Comparison of ENCODE assay signal across 19 cellular contexts in the genomic region with DNA sequence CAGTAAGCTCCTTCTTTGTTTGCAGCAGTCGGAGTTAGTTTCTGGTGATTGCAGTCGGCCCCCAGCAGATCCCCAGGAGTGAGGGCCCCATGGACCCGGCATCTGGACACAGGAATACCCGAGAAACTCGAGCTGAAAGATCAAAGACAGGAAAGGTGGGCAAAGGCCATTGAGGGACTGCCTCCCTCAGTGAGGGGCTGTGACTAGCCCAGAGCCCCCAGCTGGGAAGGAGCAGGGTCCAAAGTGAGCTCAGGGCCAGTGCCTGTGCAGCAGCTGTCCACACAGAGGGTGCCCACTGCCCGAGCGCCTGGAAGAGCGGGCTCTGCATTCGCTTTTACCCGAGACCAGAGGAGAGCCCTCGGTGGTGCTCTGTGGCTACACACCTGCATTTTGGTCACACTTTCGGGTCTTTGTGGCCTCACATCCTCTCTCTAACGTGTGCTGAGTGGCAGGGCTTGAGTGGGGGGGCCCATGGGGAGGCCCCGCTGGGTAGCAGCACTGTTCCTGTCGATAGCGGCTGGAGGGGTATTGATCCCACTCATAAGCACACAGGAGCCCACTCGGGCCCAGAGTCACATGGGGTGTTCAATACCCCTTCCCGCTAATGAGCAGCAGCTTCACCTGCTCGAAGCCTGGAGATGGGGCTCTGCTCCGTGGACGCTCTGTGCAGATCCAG.
DNase-seq lines count a peak whose midpoint lies in the region; ATAC-seq and TF ChIP-seq lines count a peak whose summit lies in the region.
"Had no signal": no experiment of that assay in that cellular context is flagged by ENCODE, and none has a peak within 500 bp of the region (broad histone marks: within the 10 kb centered on the region; RNA-seq: fewer than 3 reads in every experiment).

No MANE protein-coding gene starts in this region.

- 76 to 82% methylated on average over 21 of the region's 21 CpGs for WGBS in sigmoid colon, 2 donors

- DNase-seq in right atrium auricular region (ENCODE audit: low spot score) = peak; percentile 54
- DNase-seq in left ventricle myocardium inferior = no peak
- DNase-seq in RPMI8226 = peak; percentile 48
- DNase-seq in sigmoid colon = peak; percentile 44
- DNase-seq in activated CD8-positive, alpha-beta T cell treated with anti-CD3 and anti-CD28 coated beads for 36 hours = no peak
- DNase-seq in CD1c-positive myeloid dendritic cell (ENCODE audit: extremely low spot score) = no peak
- DNase-seq in central memory CD4-positive, alpha-beta T cell = no peak
- DNase-seq: EL, GF-D8, KG1, NCI-H1105 treated with DMSO at 0.1 percent for 48 hours, NCI-H2029 treated with DMSO at 0.1 percent for 48 hours, NCI-H345, NCI-H524 treated with DMSO at 0.1 percent for 48 hours, NCI-H82 had no signal

- no peak for TF ChIP-seq POLR2A in sigmoid colon (IDR thresholded peaks at IDR 0.05)

- no peak overlapping the region for H3K4me3 Mint-ChIP-seq in activated CD8-positive, alpha-beta T cell treated with anti-CD3 and anti-CD28 coated beads for 36 hours
- H3K4me3 Mint-ChIP-seq: B cell, CD14-positive monocyte had no signal

- ATAC-seq in activated CD8-positive, alpha-beta T cell treated with anti-CD3 and anti-CD28 coated beads for 36 hours = no peak
- ATAC-seq: A549, Right ventricle myocardium inferior had no signal

- TF ChIP-seq CTCF in right atrium auricular region (IDR thresholded peaks at IDR 0.05) = no peak
- no peak for TF ChIP-seq CTCF in left ventricle myocardium inferior (IDR thresholded peaks at IDR 0.05; ENCODE audit: borderline replicate concordance)
- TF ChIP-seq CTCF in sigmoid colon (IDR thresholded peaks at IDR 0.05) = no peak
- TF ChIP-seq CTCF in activated CD8-positive, alpha-beta T cell treated with anti-CD3 and anti-CD28 coated beads for 36 hours (IDR thresholded peaks at IDR 0.05) = no peak

- H3K4me1 Mint-ChIP-seq in activated CD8-positive, alpha-beta T cell treated with anti-CD3 and anti-CD28 coated beads for 36 hours (ENCODE audit: low read depth) = no peaks in the 10 kb centered on the region
- H3K4me1 Mint-ChIP-seq: B cell, CD14-positive monocyte had no signal

- intact Hi-C loops in left ventricle myocardium inferior (cut with micrococcal nuclease) = no loop called here
- intact Hi-C loops in sigmoid colon (cut with DNase I) = no loop called here
- intact Hi-C loops in activated CD8-positive, alpha-beta T cell treated with anti-CD3 and anti-CD28 coated beads for 36 hours (cut with micrococcal nuclease) = no loop called here

- no peaks in the 10 kb centered on the region for H3K9me3 Mint-ChIP-seq in activated CD8-positive, alpha-beta T cell treated with anti-CD3 and anti-CD28 coated beads for 36 hours

- H3K9me3 ChIP-seq in right atrium auricular region = no peaks in the 10 kb centered on the region
- H3K9me3 ChIP-seq in left ventricle myocardium inferior (replicated peaks) = no peaks in the 10 kb centered on the region
- H3K9me3 ChIP-seq in sigmoid colon = no peaks in the 10 kb centered on the region
- H3K9me3 ChIP-seq: A549 had no signal

- H3K4me1 ChIP-seq in right atrium auricular region (no peaks in the 10 kb centered on the region), left ventricle myocardium inferior (no peaks in the 10 kb centered on the region), sigmoid colon (no peaks in the 10 kb centered on the region)

- no peak overlapping the region for H3K27ac Mint-ChIP-seq in activated CD8-positive, alpha-beta T cell treated with anti-CD3 and anti-CD28 coated beads for 36 hours
- H3K27ac Mint-ChIP-seq: B cell, CD14-positive monocyte had no signal

- no peaks in the 10 kb centered on the region for H3K36me3 Mint-ChIP-seq in activated CD8-positive, alpha-beta T cell treated with anti-CD3 and anti-CD28 coated beads for 36 hours (ENCODE audit: low read depth)
- H3K36me3 Mint-ChIP-seq: CD14-positive monocyte had no signal

- H3K27me3 ChIP-seq in right atrium auricular region = no peaks in the 10 kb centered on the region
- peaks cover 47% of the 10 kb centered on the region for H3K27me3 ChIP-seq in left ventricle myocardium inferior (ENCODE audit: low read depth)
- H3K27me3 ChIP-seq in sigmoid colon = peaks cover 0 to 18% (median 0%) of the 10 kb centered on the region in 3 donors

- CTCF ChIA-PET in activated CD8-positive, alpha-beta T cell treated with anti-CD3 and anti-CD28 coated beads for 36 hours (lab: Charles Lee) = no interaction called here

- no peak overlapping the region for H3K4me3 ChIP-seq in right atrium auricular region
- H3K4me3 ChIP-seq in left ventricle myocardium inferior = no peak overlapping the region
- no peak overlapping the region for H3K4me3 ChIP-seq in sigmoid colon
- H3K4me3 ChIP-seq: A549 had no signal

- H3K27ac ChIP-seq in right atrium auricular region (no peak overlapping the region), left ventricle myocardium inferior (replicated peaks) (no peak overlapping the region), sigmoid colon (no peak overlapping the region)

- no peaks in the 10 kb centered on the region for H3K27me3 Mint-ChIP-seq in activated CD8-positive, alpha-beta T cell treated with anti-CD3 and anti-CD28 coated beads for 36 hours

- TF ChIP-seq EP300 in sigmoid colon (IDR thresholded peaks at IDR 0.05) = no peak

- POLR2A ChIA-PET in activated CD8-positive, alpha-beta T cell treated with anti-CD3 and anti-CD28 coated beads for 36 hours (lab: Charles Lee) = interaction anchor here (1.2 kb wide), 1 partner anchor 44 kb away, joined by 3 read pairs; no protein-coding TSS in a partner anchor

- H3K36me3 ChIP-seq in right atrium auricular region (no peaks in the 10 kb centered on the region), left ventricle myocardium inferior (no peaks in the 10 kb centered on the region), sigmoid colon (no peaks in the 10 kb centered on the region)

Comparison
In these comparisons a context has a peak if more than half of its experiments do, and no peak if none do; other contexts are left out.
1. DNase-seq: peak in right atrium auricular region (single experiment), RPMI8226 (single experiment) and sigmoid colon (single experiment); none in left ventricle myocardium inferior (single experiment), activated CD8-positive, alpha-beta T cell treated with anti-CD3 and anti-CD28 coated beads for 36 hours (single experiment), CD1c-positive myeloid dendritic cell (single experiment) and central memory CD4-positive, alpha-beta T cell (single experiment).